Comparison of ENCODE assay signal across 1 cellular context in the genomic region with DNA sequence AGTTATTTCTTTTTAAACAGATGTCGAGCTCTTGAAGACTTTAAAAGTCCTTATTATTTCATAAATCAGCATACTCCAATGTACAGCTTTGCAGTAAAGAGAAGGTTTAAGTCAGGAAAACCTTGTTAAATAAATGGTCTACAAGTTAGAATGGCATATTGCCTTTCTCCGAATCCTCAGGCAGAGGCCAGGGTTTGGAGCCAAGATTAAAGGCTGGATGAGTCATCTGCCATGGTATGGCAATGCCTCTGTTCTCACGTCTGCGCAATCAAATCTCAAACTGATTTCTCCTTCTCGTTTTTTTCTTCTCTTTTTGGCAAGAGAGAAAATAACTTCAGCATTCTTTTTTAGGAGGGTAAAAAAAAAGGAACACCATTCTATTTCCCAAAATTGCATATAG.
TF ChIP-seq lines count a peak whose summit lies in the region.

No MANE protein-coding gene starts in this region.

TF ChIP-seq in HepG2, 621 proteins besides CTCF, POLR2A, EP300 and RAD21:
- TF ChIP-seq MBNL3 (CRISPR knock-in tag; conservative IDR thresholded peaks at IDR 0.05) (no peak), ZNF891 (CRISPR knock-in tag; IDR thresholded peaks at IDR 0.05) (no peak), FOSL2 (CRISPR knock-in tag; IDR thresholded peaks at IDR 0.05) (0 out of 2 replicates have a peak, but pooled peaks have one; percentile 29), MIXL1 (CRISPR knock-in tag; IDR thresholded peaks at IDR 0.05) (no peak)
TF ChIP-seq in HepG2: peak in this region for 1.
